8 cellular contexts compared by ENCODE assay signal in the genomic region with DNA sequence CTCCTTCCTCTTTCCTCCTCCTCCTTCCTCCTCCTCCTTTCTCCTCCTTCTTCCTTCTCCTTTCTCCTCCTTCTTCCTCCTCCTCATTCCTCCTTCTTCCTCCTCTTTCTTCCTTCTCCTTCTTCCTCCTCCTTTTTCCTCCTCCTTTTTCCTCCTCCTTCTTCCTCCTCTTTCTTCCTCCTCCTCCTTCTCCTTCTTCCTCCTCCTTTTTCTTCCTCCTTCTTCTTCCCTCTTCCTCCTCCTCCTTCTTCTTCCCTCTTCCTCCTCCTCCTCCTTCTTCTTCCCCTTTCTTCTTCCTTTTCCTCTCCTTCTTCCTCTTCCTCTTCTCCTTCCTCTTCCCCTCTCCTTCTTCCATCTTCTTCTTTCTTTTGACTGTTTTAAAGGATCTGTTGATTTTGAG.
"Had no signal": no experiment of that assay in that cellular context is flagged by ENCODE, and none has a peak within 500 bp of the region (broad histone marks: within the 10 kb centered on the region; RNA-seq: fewer than 3 reads in every experiment).

No MANE protein-coding gene starts in this region.

- H3K4me3 ChIP-seq: K562 had no signal

- DNase-seq: IMR-90, KBM-7, KG1 had no signal

- H3K4me3 Mint-ChIP-seq: IgD-negative memory B cell had no signal

- H3K36me3 Mint-ChIP-seq: IgD-negative memory B cell had no signal

- H3K4me1 Mint-ChIP-seq: IgD-negative memory B cell had no signal

- FAIRE-seq: HTR-8/SVneo, K562 had no signal

- ATAC-seq: K562 had no signal

- H3K27me3 Mint-ChIP-seq: IgD-negative memory B cell had no signal

- H3K27ac ChIP-seq: HL-60, KMS-11 had no signal

- H3K27ac Mint-ChIP-seq: IgD-negative memory B cell had no signal

- H3K9ac ChIP-seq: KMS-11 had no signal

- H3K4me2 ChIP-seq: KMS-11 had no signal
